In genomic region chr12:110501722-110502448, GRCh38 we compare ENCODE assay signal across 1 cellular context.
TF ChIP-seq lines count a peak whose summit lies in the region.

Gene RAD9B, plus strand, starts transcription at chr12:110502331. Its CDS starts 7 bp downstream, at chr12:110502338.
Gene VPS29, minus strand, starts transcription at chr12:110502111. Its CDS starts 60 bp downstream, at chr12:110502051.

TF ChIP-seq in H1, 55 proteins besides CTCF, POLR2A, EP300 and RAD21:
- TF ChIP-seq FOSL1 (IDR thresholded peaks at IDR 0.05; ENCODE audit: insufficient read depth, low read depth, low read length), result no peak
- no peak for TF ChIP-seq SRF (IDR thresholded peaks at IDR 0.05; ENCODE audit: low read depth, low read length)
- no peak for TF ChIP-seq EZH2 (IDR thresholded peaks at IDR 0.05; ENCODE audit: low read depth, low read length, severe bottlenecking)
- TF ChIP-seq CHD2 (IDR thresholded peaks at IDR 0.05; ENCODE audit: low read length), result peak; percentile 91
- TF ChIP-seq GABPA (IDR thresholded peaks at IDR 0.05; ENCODE audit: borderline replicate concordance, insufficient read depth, low read length), result no peak
- peak; percentile 49; the same call in 1 of the 2 replicates for TF ChIP-seq KDM5A (IDR thresholded peaks at IDR 0.05; ENCODE audit: low read length)
- TF ChIP-seq TCF12 (IDR thresholded peaks at IDR 0.05; ENCODE audit: low read depth, low read length), result peak; percentile 67; the same call in 1 of the 2 replicates
- no peak for TF ChIP-seq CHD7 (IDR thresholded peaks at IDR 0.05; ENCODE audit: insufficient replicate concordance, low read length)
- TF ChIP-seq PHF8 (conservative IDR thresholded peaks at IDR 0.05; ENCODE audit: low read depth, low read length), result peak; percentile 72
- TF ChIP-seq, protein P1, sequence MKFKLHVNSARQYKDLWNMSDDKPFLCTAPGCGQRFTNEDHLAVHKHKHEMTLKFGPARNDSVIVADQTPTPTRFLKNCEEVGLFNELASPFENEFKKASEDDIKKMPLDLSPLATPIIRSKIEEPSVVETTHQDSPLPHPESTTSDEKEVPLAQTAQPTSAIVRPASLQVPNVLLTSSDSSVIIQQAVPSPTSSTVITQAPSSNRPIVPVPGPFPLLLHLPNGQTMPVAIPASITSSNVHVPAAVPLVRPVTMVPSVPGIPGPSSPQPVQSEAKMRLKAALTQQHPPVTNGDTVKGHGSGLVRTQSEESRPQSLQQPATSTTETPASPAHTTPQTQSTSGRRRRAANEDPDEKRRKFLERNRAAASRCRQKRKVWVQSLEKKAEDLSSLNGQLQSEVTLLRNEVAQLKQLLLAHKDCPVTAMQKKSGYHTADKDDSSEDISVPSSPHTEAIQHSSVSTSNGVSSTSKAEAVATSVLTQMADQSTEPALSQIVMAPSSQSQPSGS (IDR thresholded peaks at IDR 0.05; ENCODE audit: low read length), result peak; percentile 72; the same call in 1 of the 2 replicates
- TF ChIP-seq HDAC2 (IDR thresholded peaks at IDR 0.05; ENCODE audit: borderline replicate concordance in 1 of 2, low read depth in 2 of 2, low read length in 2 of 2), result peak; percentile 56 to 97; a peak in 2 of 4 replicates
- peak; percentile 66; the same call in 1 of the 2 replicates for TF ChIP-seq KDM1A (IDR thresholded peaks at IDR 0.05; ENCODE audit: borderline replicate concordance, low read length)
- no peak for TF ChIP-seq SUZ12 (IDR thresholded peaks at IDR 0.05; ENCODE audit: low read length)
- no peak for TF ChIP-seq SP2 (IDR thresholded peaks at IDR 0.05; ENCODE audit: low read length)
- no peak for TF ChIP-seq SIX5 (IDR thresholded peaks at IDR 0.05; ENCODE audit: low read depth, low read length)
- 0 out of 2 replicates have a peak, but pooled peaks have one; percentile 32 for TF ChIP-seq SP1 (IDR thresholded peaks at IDR 0.05; ENCODE audit: low read depth, low read length)
- no peak for TF ChIP-seq TAF7 (optimal IDR thresholded peaks at IDR 0.05; ENCODE audit: borderline replicate concordance, low read depth, low read length)
- TF ChIP-seq TEAD4 (IDR thresholded peaks at IDR 0.05; ENCODE audit: low read depth, low read length), result peak; percentile 49; the same call in 1 of the 2 replicates
- TF ChIP-seq CTBP2 (IDR thresholded peaks at IDR 0.05; ENCODE audit: borderline replicate concordance, insufficient read depth, insufficient read length, low read length), result no peak
- TF ChIP-seq TAF1 (IDR thresholded peaks at IDR 0.05; ENCODE audit: low read depth, low read length), result peak; percentile 77
- no peak for TF ChIP-seq CEBPB (IDR thresholded peaks at IDR 0.05; ENCODE audit: low read depth, low read length)
- no peak for TF ChIP-seq HDAC6 (IDR thresholded peaks at IDR 0.05; ENCODE audit: low read depth, low read length)
- TF ChIP-seq JUN (IDR thresholded peaks at IDR 0.05; ENCODE audit: low read depth, low read length), result no peak
- peak; percentile 34; the same call in 1 of the 2 replicates for TF ChIP-seq TBP (IDR thresholded peaks at IDR 0.05; ENCODE audit: low read depth, low read length)
- peak; percentile 34; the same call in 1 of the 2 replicates for TF ChIP-seq USF2 (IDR thresholded peaks at IDR 0.05; ENCODE audit: low read length)
- peak; percentile 84 for TF ChIP-seq KDM4A (IDR thresholded peaks at IDR 0.05; ENCODE audit: low read depth, low read length, severe bottlenecking)
- no peak for TF ChIP-seq RBBP5 (IDR thresholded peaks at IDR 0.05; ENCODE audit: borderline replicate concordance, low read depth, low read length)
- TF ChIP-seq CBX5 (IDR thresholded peaks at IDR 0.05; ENCODE audit: low read depth, low read length), result no peak
- TF ChIP-seq SIRT6 (IDR thresholded peaks at IDR 0.05; ENCODE audit: low read length), result no peak
- no peak for TF ChIP-seq RXRA (IDR thresholded peaks at IDR 0.05; ENCODE audit: insufficient read depth, low read depth, low read length)
- no peak for TF ChIP-seq CHD1 (IDR thresholded peaks at IDR 0.05; ENCODE audit: low read depth, low read length)
- TF ChIP-seq MAX (IDR thresholded peaks at IDR 0.05), result peak; percentile 100
- TF ChIP-seq ATF3 (IDR thresholded peaks at IDR 0.05; ENCODE audit: insufficient read depth, low read depth, low read length), result no peak
- no peak for TF ChIP-seq CBX8 (IDR thresholded peaks at IDR 0.05; ENCODE audit: borderline replicate concordance, low read depth, low read length)
- peak; percentile 76 for TF ChIP-seq EGR1 (IDR thresholded peaks at IDR 0.05; ENCODE audit: borderline replicate concordance, low read depth, low read length)
- TF ChIP-seq ASH2L (IDR thresholded peaks at IDR 0.05; ENCODE audit: low read length), result peak; percentile 44
- TF ChIP-seq GTF2F1 (IDR thresholded peaks at IDR 0.05; ENCODE audit: borderline replicate concordance, low read depth, low read length), result peak; percentile 95
- TF ChIP-seq NRF1 (IDR thresholded peaks at IDR 0.05; ENCODE audit: low read depth, low read length), result no peak
- TF ChIP-seq BACH1 (IDR thresholded peaks at IDR 0.05; ENCODE audit: low read length), result no peak
- no peak for TF ChIP-seq POU5F1 (IDR thresholded peaks at IDR 0.05; ENCODE audit: low read depth, low read length)
- TF ChIP-seq E2F6 (IDR thresholded peaks at IDR 0.05), result peak; percentile 100
- TF ChIP-seq ZNF274 (IDR thresholded peaks at IDR 0.05; ENCODE audit: borderline replicate concordance, extremely low read depth, low read length), result no peak
- no peak for TF ChIP-seq BCL11A (IDR thresholded peaks at IDR 0.05; ENCODE audit: low read depth in 2 of 2, low read length in 2 of 2)
- TF ChIP-seq MAFK (IDR thresholded peaks at IDR 0.05; ENCODE audit: low read depth, low read length), result no peak
- TF ChIP-seq JUND (IDR thresholded peaks at IDR 0.05; ENCODE audit: low read length), result no peak
- TF ChIP-seq SIN3A (conservative IDR thresholded peaks at IDR 0.05 in 1 of 2, IDR thresholded peaks at IDR 0.05 in 1 of 2; ENCODE audit: low read depth in 1 of 2, low read length in 2 of 2), result peak in 1 of 2 experiments; percentile 86; a peak in 1 of 4 replicates
- no peak for TF ChIP-seq NANOG (IDR thresholded peaks at IDR 0.05; ENCODE audit: insufficient read depth, low read depth, low read length, poor library complexity, severe bottlenecking)
- TF ChIP-seq YY1 (IDR thresholded peaks at IDR 0.05; ENCODE audit: low read depth, low read length), result peak; percentile 91
- TF ChIP-seq SAP30 (IDR thresholded peaks at IDR 0.05; ENCODE audit: insufficient read depth, insufficient replicate concordance, low read length), result peak; percentile 44
- peak; percentile 69; the same call in 1 of the 2 replicates for TF ChIP-seq BRCA1 (IDR thresholded peaks at IDR 0.05; ENCODE audit: low read depth, low read length)
- peak; percentile 66; the same call in 1 of the 2 replicates for TF ChIP-seq CREB1 (IDR thresholded peaks at IDR 0.05)
- TF ChIP-seq RFX5 (IDR thresholded peaks at IDR 0.05; ENCODE audit: borderline replicate concordance, low read depth, low read length), result no peak
- no peak for TF ChIP-seq POLR2AphosphoS5 (IDR thresholded peaks at IDR 0.05; ENCODE audit: low read depth, low read length)
- TF ChIP-seq SP4 (IDR thresholded peaks at IDR 0.05; ENCODE audit: low read length), result peak; percentile 94
- TF ChIP-seq RNF2 (IDR thresholded peaks at IDR 0.05; ENCODE audit: borderline replicate concordance, low read depth, low read length, missing control alignments, poor library complexity, severe bottlenecking), result peak; percentile 95
